ENCODE assay signal across 1 cellular context in the genomic region with DNA sequence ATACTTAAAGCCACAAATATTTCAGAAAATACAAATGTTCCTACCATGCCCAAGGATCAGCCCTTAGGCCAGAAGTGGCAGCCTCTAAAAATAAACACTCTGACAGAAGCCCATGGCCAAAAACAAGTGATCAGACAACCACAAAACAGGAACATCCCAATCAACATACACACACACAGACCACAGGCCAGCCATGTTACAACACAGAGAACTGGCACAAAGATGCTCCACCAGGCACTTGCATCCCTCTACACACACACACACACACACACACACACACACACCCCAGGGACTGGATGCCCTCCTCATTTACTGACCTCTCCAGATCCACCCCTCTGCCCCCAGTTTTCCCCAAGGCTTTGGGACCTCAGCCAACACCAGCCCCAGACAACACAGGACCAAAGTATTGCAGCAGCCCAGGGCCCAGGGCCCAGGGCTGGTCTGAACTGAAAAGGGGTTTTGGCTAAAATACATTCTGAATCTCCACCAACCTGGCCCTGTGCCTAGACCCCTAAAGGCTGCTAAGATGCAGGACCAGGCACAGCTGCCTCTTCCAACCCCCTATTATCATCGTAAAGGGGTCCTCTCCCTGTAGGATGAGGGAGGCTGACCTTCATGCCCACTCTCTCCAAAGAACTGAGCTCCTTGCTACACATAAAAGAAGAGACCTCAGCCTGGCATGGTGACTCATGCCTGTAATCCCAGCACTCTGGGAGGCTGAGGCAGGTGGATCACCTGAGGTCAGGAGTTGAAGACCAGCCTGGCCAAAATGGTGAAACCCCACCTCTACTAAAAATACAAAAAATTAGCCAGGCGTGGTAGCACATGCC.
A peak's percentile ranks its signal among the peaks of the same experiment; 100 is the strongest.
TF ChIP-seq lines count a peak whose summit lies in the region.

No MANE protein-coding gene starts in this region.

TF ChIP-seq in IMR-90, 13 proteins besides CTCF, POLR2A, EP300 and RAD21:
- TF ChIP-seq SMC3 (IDR thresholded peaks at IDR 0.05; ENCODE audit: low read depth, low read length) (no peak), FOS (IDR thresholded peaks at IDR 0.05; ENCODE audit: low read depth, low read length) (no peak), CEBPB (IDR thresholded peaks at IDR 0.05; ENCODE audit: low read depth, low read length) (peak; percentile 30; the same call in 1 of the 2 replicates), MAZ (IDR thresholded peaks at IDR 0.05; ENCODE audit: borderline replicate concordance, low read depth, low read length) (0 out of 2 replicates have a peak, but pooled peaks have one; percentile 5), CHD1 (IDR thresholded peaks at IDR 0.05; ENCODE audit: low read depth, low read length) (no peak), NFE2L2 (IDR thresholded peaks at IDR 0.05; ENCODE audit: low read depth, low read length) (no peak)
- TF ChIP-seq, protein P1, sequence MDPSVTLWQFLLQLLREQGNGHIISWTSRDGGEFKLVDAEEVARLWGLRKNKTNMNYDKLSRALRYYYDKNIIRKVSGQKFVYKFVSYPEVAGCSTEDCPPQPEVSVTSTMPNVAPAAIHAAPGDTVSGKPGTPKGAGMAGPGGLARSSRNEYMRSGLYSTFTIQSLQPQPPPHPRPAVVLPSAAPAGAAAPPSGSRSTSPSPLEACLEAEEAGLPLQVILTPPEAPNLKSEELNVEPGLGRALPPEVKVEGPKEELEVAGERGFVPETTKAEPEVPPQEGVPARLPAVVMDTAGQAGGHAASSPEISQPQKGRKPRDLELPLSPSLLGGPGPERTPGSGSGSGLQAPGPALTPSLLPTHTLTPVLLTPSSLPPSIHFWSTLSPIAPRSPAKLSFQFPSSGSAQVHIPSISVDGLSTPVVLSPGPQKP (IDR thresholded peaks at IDR 0.05; ENCODE audit: borderline replicate concordance, low read depth, low read length) = no peak
- TF ChIP-seq, protein P2, sequence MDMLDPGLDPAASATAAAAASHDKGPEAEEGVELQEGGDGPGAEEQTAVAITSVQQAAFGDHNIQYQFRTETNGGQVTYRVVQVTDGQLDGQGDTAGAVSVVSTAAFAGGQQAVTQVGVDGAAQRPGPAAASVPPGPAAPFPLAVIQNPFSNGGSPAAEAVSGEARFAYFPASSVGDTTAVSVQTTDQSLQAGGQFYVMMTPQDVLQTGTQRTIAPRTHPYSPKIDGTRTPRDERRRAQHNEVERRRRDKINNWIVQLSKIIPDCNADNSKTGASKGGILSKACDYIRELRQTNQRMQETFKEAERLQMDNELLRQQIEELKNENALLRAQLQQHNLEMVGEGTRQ (IDR thresholded peaks at IDR 0.05; ENCODE audit: low read depth, low read length) = no peak
TF ChIP-seq in IMR-90: peak in this region for 2.
